15 cellular contexts compared by ENCODE assay signal in the genomic region with DNA sequence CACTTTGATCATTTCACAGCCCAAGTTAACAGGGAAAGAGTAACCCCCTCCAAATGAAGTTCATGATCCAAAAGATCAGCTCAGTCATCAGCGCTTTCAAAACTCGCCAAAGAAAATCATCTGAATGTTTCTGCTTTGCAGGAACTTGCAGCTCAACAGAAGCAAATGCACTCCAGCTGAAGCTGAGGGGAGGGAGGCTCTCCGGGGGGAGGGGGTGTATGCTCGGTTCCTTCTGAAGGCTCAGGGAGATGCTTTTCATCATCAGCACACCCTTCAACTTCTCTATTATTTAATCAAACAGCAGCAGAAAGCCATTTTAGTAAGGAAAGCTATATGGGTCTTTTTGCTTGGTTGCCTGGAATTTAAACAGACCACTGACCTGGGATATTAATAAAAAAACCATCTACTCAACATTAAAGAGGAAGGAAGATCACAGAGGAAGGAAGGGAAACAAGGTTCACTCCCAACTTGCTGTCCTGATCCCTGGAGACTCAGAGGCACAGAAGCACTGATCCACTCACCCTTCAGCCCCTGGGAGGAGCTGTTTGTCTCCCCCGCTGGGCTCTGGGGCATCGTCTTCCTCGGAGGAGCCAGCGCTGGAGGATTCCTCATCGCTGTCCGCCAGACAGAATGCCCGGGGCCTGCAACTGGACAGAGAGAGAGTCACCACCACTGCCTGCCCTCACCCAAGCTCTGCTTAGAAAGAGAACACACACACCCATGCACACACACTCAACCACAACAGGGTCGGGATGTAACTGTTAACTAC. TPM values are rescaled to one million over a fixed set of nuclear protein-coding genes. Genes with fewer than 3 reads are reported as not detected.
DNase-seq lines count a peak whose midpoint lies in the region; ATAC-seq and TF ChIP-seq lines count a peak whose summit lies in the region.
"Had no signal": no experiment of that assay in that cellular context is flagged by ENCODE, and none has a peak within 500 bp of the region (broad histone marks: within the 10 kb centered on the region; RNA-seq: fewer than 3 reads in every experiment).

No MANE protein-coding gene starts in this region.

- H3K9me3 ChIP-seq in BLaER1 (no peaks in the 10 kb centered on the region), gastroesophageal sphincter (no peaks in the 10 kb centered on the region), psoas muscle (no peaks in the 10 kb centered on the region)

- H4K20me1 ChIP-seq in BLaER1, result no peaks in the 10 kb centered on the region

- H3K4me3 ChIP-seq in BLaER1 (no peak overlapping the region), gastroesophageal sphincter (no peak overlapping the region), psoas muscle (no peak overlapping the region)
- H3K4me3 ChIP-seq: smooth muscle cell had no signal

- peaks cover 7% of the 10 kb centered on the region for H3K36me3 Mint-ChIP-seq in type B pancreatic cell

- H3K9me3 Mint-ChIP-seq in stimulated activated naive CD8-positive, alpha-beta T cell treated with anti-CD3 and anti-CD28 coated beads, Interleukin-15, amount 100 ng/mL, for 72 hours, result no peaks in the 10 kb centered on the region
- no peaks in the 10 kb centered on the region for H3K9me3 Mint-ChIP-seq in type B pancreatic cell
- H3K9me3 Mint-ChIP-seq: H9, natural killer cell had no signal

- TF ChIP-seq EP300 in gastroesophageal sphincter (IDR thresholded peaks at IDR 0.05), result no peak

- no peak for TF ChIP-seq POLR2A in gastroesophageal sphincter (IDR thresholded peaks at IDR 0.05)

- H3K9ac ChIP-seq in BLaER1, result peak overlapping the region; percentile 42

- intact Hi-C loops in psoas muscle (cut with DNase I), result loop anchor here in 1 of 2 donors (5.0 kb wide), 2 partner anchors 48 to 63 kb away; no protein-coding TSS in a partner anchor

- H3K27ac ChIP-seq in BLaER1 (peak overlapping the region; percentile 33; the same call in 1 of the 2 replicates), gastroesophageal sphincter (peak overlapping the region in 3 of 4 donors; percentile 25 to 76 (median 61)), psoas muscle (peak overlapping the region; percentile 88)

- H3K4me1 ChIP-seq in BLaER1, result peaks cover 36% of the 10 kb centered on the region
- H3K4me1 ChIP-seq in gastroesophageal sphincter, result peaks cover 0 to 25% (median 14%) of the 10 kb centered on the region in 3 donors
- peaks cover 98% of the 10 kb centered on the region for H3K4me1 ChIP-seq in psoas muscle

- no peaks in the 10 kb centered on the region for H3K4me1 Mint-ChIP-seq in stimulated activated naive CD8-positive, alpha-beta T cell treated with anti-CD3 and anti-CD28 coated beads, Interleukin-15, amount 100 ng/mL, for 72 hours
- H3K4me1 Mint-ChIP-seq in type B pancreatic cell (ENCODE audit: unreplicated experiment), result peaks cover 31% of the 10 kb centered on the region
- H3K4me1 Mint-ChIP-seq: natural killer cell had no signal

- WGBS in gastroesophageal sphincter (ENCODE audit: low coverage in 1 of 2), 2 donors, result 71 to 75% methylated on average over 10 to 12 of the region's 12 CpGs
- WGBS in psoas muscle, 3 donors, result 48 to 54% (median 51%) methylated on average over 12 of the region's 12 CpGs

- H3K27me3 ChIP-seq in BLaER1 (no peaks in the 10 kb centered on the region), gastroesophageal sphincter (no peaks in the 10 kb centered on the region), psoas muscle (ENCODE audit: insufficient read depth in 3 of 3, low read length in 2 of 3) (no peaks in the 10 kb centered on the region)

- ATAC-seq in gastroesophageal sphincter (no peak), psoas muscle (no peak), HG03432 (IDR thresholded peaks at IDR 0.05; ENCODE audit: unreplicated experiment) (no peak)
- ATAC-seq in stimulated activated naive CD8-positive, alpha-beta T cell treated with anti-CD3 and anti-CD28 coated beads, Interleukin-15, amount 100 ng/mL, for 72 hours, result no peak
- ATAC-seq: natural killer cell, PC-3 had no signal

- H3K27ac Mint-ChIP-seq in stimulated activated naive CD8-positive, alpha-beta T cell treated with anti-CD3 and anti-CD28 coated beads, Interleukin-15, amount 100 ng/mL, for 72 hours, result peak overlapping the region in 1 of 2 donors; percentile 53
- H3K27ac Mint-ChIP-seq in type B pancreatic cell, result no peak overlapping the region
- H3K27ac Mint-ChIP-seq: natural killer cell had no signal

- TF ChIP-seq CTCF in gastroesophageal sphincter (IDR thresholded peaks at IDR 0.05) (no peak), psoas muscle (IDR thresholded peaks at IDR 0.05) (no peak), type B pancreatic cell (conservative IDR thresholded peaks at IDR 0.05) (no peak)

- DNase-seq in Kasumi-1 (lab: John Stamatoyannopoulos, UW), result peak; percentile 53 to 64
- DNase-seq in psoas muscle, result no peak
- no peak for DNase-seq in NCI-H1092 (lab: John Stamatoyannopoulos, UW)
- no peak for DNase-seq in stimulated activated naive CD8-positive, alpha-beta T cell treated with anti-CD3 and anti-CD28 coated beads, Interleukin-15, amount 100 ng/mL, for 72 hours
- DNase-seq in type B pancreatic cell (ENCODE audit: extremely low spot score, unreplicated experiment), result no peak
- DNase-seq: activated CD4-positive, alpha-beta T cell treated with anti-CD3 and anti-CD28 coated beads, Interleukin-2, amount 50 U/mL, for 1 hour; activated gamma-delta T cell treated with Interleukin-2 at 50 U/mL for 16 hours; H9; natural killer cell; NCI-H2227 treated with DMSO at 0.1 percent for 48 hours; PC-3 had no signal

- H3K4me2 ChIP-seq in BLaER1, result peak overlapping the region; percentile 68
- H3K4me2 ChIP-seq: smooth muscle cell had no signal

- no peaks in the 10 kb centered on the region for H3K27me3 Mint-ChIP-seq in stimulated activated naive CD8-positive, alpha-beta T cell treated with anti-CD3 and anti-CD28 coated beads, Interleukin-15, amount 100 ng/mL, for 72 hours
- no peaks in the 10 kb centered on the region for H3K27me3 Mint-ChIP-seq in type B pancreatic cell

- peaks cover 38% of the 10 kb centered on the region for H3K36me3 ChIP-seq in BLaER1
- peaks cover 0 to 42% of the 10 kb centered on the region in 2 donors for H3K36me3 ChIP-seq in gastroesophageal sphincter
- peaks cover 9 to 31% of the 10 kb centered on the region in 2 donors for H3K36me3 ChIP-seq in psoas muscle (ENCODE audit: insufficient read depth in 1 of 2, low read depth in 1 of 2)

- H3K4me3 Mint-ChIP-seq in stimulated activated naive CD8-positive, alpha-beta T cell treated with anti-CD3 and anti-CD28 coated beads, Interleukin-15, amount 100 ng/mL, for 72 hours, result no peak overlapping the region
- no peak overlapping the region for H3K4me3 Mint-ChIP-seq in type B pancreatic cell
- H3K4me3 Mint-ChIP-seq: H9, natural killer cell had no signal

RNA-seq across cellular contexts. Expression of gene ERN1, which starts 24.6 kb away (rescaled TPM):
- total RNA-seq in gastroesophageal sphincter (10 to 100 TPM in 3 of 4 donors, 1 to 10 TPM in 1; 8.4 to 12.8 (median 12.1) TPM), psoas muscle (10 to 100 TPM; 10.6 to 16.6 (median 14.2) TPM), type B pancreatic cell (ENCODE audit: low replicate concordance) (12.1 and 13.9 TPM in 2 replicates)
- polyA plus RNA-seq in psoas muscle, result 1 to 10 TPM; 2.8 to 7.6 (median 5.4) TPM

Comparison
In these comparisons a context has a peak if more than half of its experiments do, and no peak if none do; other contexts are left out.
1. H3K27ac ChIP-seq: peak in every context shown above with its lines; median percentile 88 in psoas muscle; 61 in gastroesophageal sphincter; 33 in BLaER1.
2. DNase-seq: peak in Kasumi-1 (2 of 2); none in psoas muscle (0 of 2), NCI-H1092 (single experiment), stimulated activated naive CD8-positive, alpha-beta T cell treated with anti-CD3 and anti-CD28 coated beads, Interleukin-15, amount 100 ng/mL, for 72 hours (0 of 2) and type B pancreatic cell (single experiment).